In the genomic region with DNA sequence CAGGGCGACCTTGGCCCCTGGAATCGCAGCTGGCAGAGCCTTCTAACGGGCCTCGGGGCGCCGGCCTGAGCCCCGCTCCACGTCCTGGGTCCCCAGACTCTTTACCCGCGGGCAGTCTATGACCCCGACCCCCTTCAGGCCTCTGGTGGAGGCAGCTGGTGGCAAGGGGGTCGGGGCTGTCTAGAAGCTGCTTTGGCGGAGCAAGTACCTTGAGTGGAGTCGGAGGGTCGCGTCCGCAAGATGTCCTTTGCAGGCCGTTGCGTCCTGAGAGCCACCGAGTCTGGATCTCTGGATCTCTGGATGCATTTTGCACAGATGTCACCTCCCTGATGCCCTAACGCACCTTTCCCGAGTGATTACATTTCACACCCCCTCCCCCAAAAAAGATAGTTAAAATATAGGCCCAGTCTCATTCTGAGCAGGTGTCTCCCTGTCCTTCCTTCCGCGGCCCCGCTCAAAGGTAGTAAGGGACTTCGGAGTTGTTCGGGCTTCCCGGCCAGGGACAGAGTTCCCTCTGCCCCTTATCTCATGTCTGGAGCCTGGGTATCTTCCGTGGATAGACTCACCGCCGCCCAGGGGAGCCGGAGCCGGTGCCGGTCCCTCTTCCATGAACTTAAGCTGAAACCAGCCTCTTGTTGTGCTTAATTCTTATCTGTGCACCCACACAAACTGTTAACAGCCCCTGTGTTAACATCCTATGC, we compare ENCODE assay signal across 8 cellular contexts. TPM values are rescaled to one million over a fixed set of nuclear protein-coding genes. Genes with fewer than 3 reads are reported as not detected.
DNase-seq lines count a peak whose midpoint lies in the region; ATAC-seq, FAIRE-seq and TF ChIP-seq lines count a peak whose summit lies in the region.

No MANE protein-coding gene starts in this region.

- FAIRE-seq in pancreas (lab: Jason Lieb, UNC), result no peak

- TF ChIP-seq CTCF in glutamatergic neuron (IDR thresholded peaks at IDR 0.05; ENCODE audit: partially characterized antibody, unreplicated experiment) (no peak), pancreas (IDR thresholded peaks at IDR 0.05) (no peak)

- H3K9me3 ChIP-seq in pancreas, result no peaks in the 10 kb centered on the region

- peak overlapping the region; percentile 99 for H3K4me3 Mint-ChIP-seq in glutamatergic neuron (ENCODE audit: unreplicated experiment)

- peaks cover 12% of the 10 kb centered on the region for H3K36me3 Mint-ChIP-seq in glutamatergic neuron (ENCODE audit: unreplicated experiment)

- peaks cover 8% of the 10 kb centered on the region for H3K9me3 Mint-ChIP-seq in glutamatergic neuron (ENCODE audit: unreplicated experiment)

- peaks cover 3% of the 10 kb centered on the region for H3K4me1 Mint-ChIP-seq in glutamatergic neuron (ENCODE audit: low read depth, unreplicated experiment)

- peaks cover 0 to 22% (median 14%) of the 10 kb centered on the region in 3 donors for H3K4me1 ChIP-seq in pancreas

- peak; percentile 6 for ATAC-seq in GM21360 (IDR thresholded peaks at IDR 0.05; ENCODE audit: unreplicated experiment)
- peak; percentile 9 to 40 (median 26) for ATAC-seq in pancreas
- no peak for ATAC-seq in GM18520 (IDR thresholded peaks at IDR 0.05; ENCODE audit: unreplicated experiment)

- intact Hi-C loops in pancreas (cut with DNase I), result no loop called here

- peaks cover 9% of the 10 kb centered on the region for H3K27me3 Mint-ChIP-seq in glutamatergic neuron (ENCODE audit: unreplicated experiment)

- peak overlapping the region; percentile 95 to 97 (median 96) for H3K4me3 ChIP-seq in pancreas

- DNase-seq in Daoy (ENCODE audit: low read depth) (peak; percentile 11), glutamatergic neuron (peak; percentile 29), pancreas (peak in 4 of 6 donors; percentile 25 to 74 (median 52)), pons (ENCODE audit: low spot score) (no peak)
- peak; percentile 3 for DNase-seq in activated T-helper 9 cell treated with anti-CD3 and anti-CD28 coated beads, Interleukin-2, amount 50 U/mL, for 16 hours (ENCODE audit: low read depth)

- H3K27me3 ChIP-seq in pancreas, result no peaks in the 10 kb centered on the region

- TF ChIP-seq RAD21 in Ishikawa (IDR thresholded peaks at IDR 0.05; ENCODE audit: low read depth), result no peak

- H3K36me3 ChIP-seq in pancreas, result no peaks in the 10 kb centered on the region

- H3K27ac ChIP-seq in pancreas, result peak overlapping the region in 3 of 4 donors; percentile 18 to 45 (median 31)

- 0% methylated on average over 27 to 34 of the region's 34 CpGs for WGBS in pancreas, 2 donors

- TF ChIP-seq EP300 in Ishikawa (IDR thresholded peaks at IDR 0.05; ENCODE audit: borderline replicate concordance), result no peak

- peak overlapping the region; percentile 97 for H3K27ac Mint-ChIP-seq in glutamatergic neuron (ENCODE audit: unreplicated experiment)

TF ChIP-seq in Ishikawa, 13 proteins besides CTCF, POLR2A, EP300 and RAD21:
- TF ChIP-seq ZBTB7A (IDR thresholded peaks at IDR 0.05; ENCODE audit: low read depth), result peak; percentile 57; the same call in 1 of the 2 replicates
- TF ChIP-seq NFIC (IDR thresholded peaks at IDR 0.05), result no peak
TF ChIP-seq in Ishikawa: peak in this region for 1.

RNA-seq across cellular contexts. Expression of a gene that starts 0.4 kb away (rescaled TPM):
- 2.9 and 8.3 TPM in 2 replicates for total RNA-seq in Daoy (2014; rRNA removed; shearing (Covaris generic))
- total RNA-seq in glutamatergic neuron (ENCODE audit: unreplicated experiment) (9.9 TPM), pancreas (10 to 100 TPM; 10.1 to 18.2 (median 13.3) TPM)
- 1 to 10 TPM; 3.6 to 6.4 TPM for polyA plus RNA-seq in pancreas

RNA-seq across cellular contexts. Expression of a gene that starts 0.7 kb away (rescaled TPM):
- 1.4 and 1.7 TPM in 2 replicates for total RNA-seq in Daoy (2014; rRNA removed; shearing (Covaris generic))
- total RNA-seq in glutamatergic neuron (ENCODE audit: unreplicated experiment), result 9.5 TPM
- 10 to 100 TPM in 3 of 6 donors, 1 to 10 TPM in 3; 7.4 to 13.1 (median 10.5) TPM for total RNA-seq in pancreas
- 1 to 10 TPM; 6.2 to 8.5 TPM for polyA plus RNA-seq in pancreas

RNA-seq across cellular contexts. Expression of a gene that starts 29.1 kb away (rescaled TPM):
- total RNA-seq in Daoy (2014; rRNA removed; shearing (Covaris generic)), result 6.4 and 9.0 TPM in 2 replicates
- total RNA-seq in glutamatergic neuron (ENCODE audit: unreplicated experiment) (3.8 TPM), pancreas (1 to 10 TPM; 1.4 to 3.1 (median 2.2) TPM)
- polyA plus RNA-seq in pancreas, result 1 to 10 TPM; 1.9 to 3.1 TPM

RNA-seq across cellular contexts. Expression of a gene that starts 55.2 kb away (rescaled TPM):
- 4.1 and 6.7 TPM in 2 replicates for total RNA-seq in Daoy (2014; rRNA removed; shearing (Covaris generic))
- total RNA-seq in glutamatergic neuron (ENCODE audit: unreplicated experiment) (14.0 TPM), pancreas (1 to 10 TPM; 2.2 to 4.4 (median 2.9) TPM)
- polyA plus RNA-seq in pancreas, result 1 to 10 TPM; 3.8 to 5.6 TPM
